Comparison of ENCODE assay signal across 21 cellular contexts in genomic region chr16:87108278-87108677, GRCh38.
DNase-seq lines count a peak whose midpoint lies in the region; ATAC-seq, FAIRE-seq and TF ChIP-seq lines count a peak whose summit lies in the region.
"Had no signal": no experiment of that assay in that cellular context is flagged by ENCODE, and none has a peak within 500 bp of the region (broad histone marks: within the 10 kb centered on the region; RNA-seq: fewer than 3 reads in every experiment).

No MANE protein-coding gene starts in this region.

- no peak overlapping the region for H3K27ac ChIP-seq in A549
- no peak overlapping the region for H3K27ac ChIP-seq in H9 (ENCODE audit: insufficient read length, low read depth, low read length)
- H3K27ac ChIP-seq in K562 (ENCODE audit: extremely low read depth, low read depth, low read length) = no peak overlapping the region
- no peak overlapping the region for H3K27ac ChIP-seq in mammary epithelial cell (ENCODE audit: insufficient read depth, low read depth, low read length)
- H3K27ac ChIP-seq: BLaER1 treated with 17β-estradiol and CSF1 and Interleukin-3, amounts not matched to agents 10 nM and 100 nM; C4-2B had no signal

- H4K5ac ChIP-seq in H9 (ENCODE audit: insufficient read length, low read depth, low read length) = no peak overlapping the region

- ATAC-seq in A549 (no peak), K562 (no peak)
- ATAC-seq: CD8-positive, alpha-beta T cell had no signal

- H2BK15ac ChIP-seq in H9 (ENCODE audit: low read depth, low read length) = no peak overlapping the region

- H2BK120ac ChIP-seq in H9 (ENCODE audit: low read depth, low read length, poor library complexity, severe bottlenecking) = no peak overlapping the region

- peak overlapping the region; percentile 5 for H2AK5ac ChIP-seq in H9 (ENCODE audit: insufficient read length, low read length)

- H2AFZ ChIP-seq in H9 (ENCODE audit: low read length) (no peak overlapping the region), K562 (ENCODE audit: low read depth, low read length) (no peak overlapping the region), mammary epithelial cell (ENCODE audit: low read depth, low read length) (no peak overlapping the region)

- peaks cover 0 to 2% (median 0%) of the 10 kb centered on the region in 3 experiments; a peak in 2 of 7 replicates for H3K36me3 Mint-ChIP-seq in H9 (ENCODE audit: insufficient read depth in 1 of 3, low read depth in 3 of 3)
- H3K36me3 Mint-ChIP-seq: CD8-positive, alpha-beta T cell had no signal

- TF ChIP-seq POLR2A in A549 (IDR thresholded peaks at IDR 0.05; ENCODE audit: low read length) (no peak), K562 (conservative IDR thresholded peaks at IDR 0.05) (no peak)

- WGBS in A549 (ENCODE audit: missing lambda C conversion rate) = 34% methylated on average over 4 of the region's 4 CpGs
- WGBS in H9 (ENCODE audit: extremely low coverage, insufficient read length, low lambda C conversion rate) = no CpG with 5 or more reads among the region's 4 CpGs
- 0% methylated on average over 4 of the region's 4 CpGs for WGBS in K562 (ENCODE audit: insufficient coverage, low coverage, missing lambda C conversion rate)
- WGBS in mammary epithelial cell (ENCODE audit: low coverage, missing lambda C conversion rate) = 42% methylated on average over 4 of the region's 4 CpGs

- intact Hi-C loops in K562 (cut with micrococcal nuclease) (no loop called here), mammary epithelial cell (cut with micrococcal nuclease) (no loop called here)

- TF ChIP-seq RAD21 in A549 (conservative IDR thresholded peaks at IDR 0.05 in 1 of 2, IDR thresholded peaks at IDR 0.05 in 1 of 2) (no peak), K562 (CRISPR knock-in tag; conservative IDR thresholded peaks at IDR 0.05 in 1 of 2, IDR thresholded peaks at IDR 0.05 in 1 of 2) (no peak)

- H3K23ac ChIP-seq in H9 (ENCODE audit: insufficient read length, low read depth, low read length) = no peak overlapping the region

- H3K9me1 ChIP-seq in K562 (ENCODE audit: control insufficient read depth, insufficient read depth, low read length) = no peaks in the 10 kb centered on the region

- CTCF ChIA-PET in A549 (lab: Yijun Ruan, JAX) (interaction anchor here (1.1 to 2.4 kb wide), 3 partner anchors 10 to 171 kb away, joined by 3 to 6 read pairs (median 5); no protein-coding TSS in a partner anchor), K562 (lab: Yijun Ruan, JAX; ENCODE audit: low intra/inter-chr PET ratio) (no interaction called here), mammary epithelial cell (lab: Charles Lee; ENCODE audit: low non-redundant PET) (no interaction called here)

- H3K56ac ChIP-seq in H9 (ENCODE audit: insufficient read length, low read depth, low read length) = no peak overlapping the region

- no peak for TF ChIP-seq CTCF in A549 (IDR thresholded peaks at IDR 0.05)
- TF ChIP-seq CTCF in H9 (conservative IDR thresholded peaks at IDR 0.05) = no peak
- no peak for TF ChIP-seq CTCF in K562 (IDR thresholded peaks at IDR 0.05 in 2 of 3, conservative IDR thresholded peaks at IDR 0.05 in 1 of 3; ENCODE audit: insufficient read depth in 2 of 3, low read depth in 1 of 3, low read length in 3 of 3)
- no peak for TF ChIP-seq CTCF in mammary epithelial cell (conservative IDR thresholded peaks at IDR 0.05 in 1 of 2, IDR thresholded peaks at IDR 0.05 in 1 of 2; ENCODE audit: extremely low read depth in 1 of 2, insufficient read depth in 1 of 2, low read depth in 1 of 2, low read length in 2 of 2)

- H4K91ac ChIP-seq in H9 (ENCODE audit: insufficient read length, low read depth, low read length) = no peak overlapping the region

- H2BK12ac ChIP-seq in H9 (ENCODE audit: insufficient read length, low read depth, low read length) = no peak overlapping the region

- no peak for TF ChIP-seq EP300 in A549 (IDR thresholded peaks at IDR 0.05)
- no peak for TF ChIP-seq EP300 in K562 (IDR thresholded peaks at IDR 0.05; ENCODE audit: low read length)

- no peak overlapping the region for H2BK5ac ChIP-seq in H9 (ENCODE audit: insufficient read length, low read length)

- no peak overlapping the region for H3K18ac ChIP-seq in H9 (ENCODE audit: insufficient read length, low read depth, low read length)

- H3K4ac ChIP-seq in H9 (ENCODE audit: low read depth, low read length) = no peak overlapping the region

- dilution Hi-C loops in mammary epithelial cell (cut with HindIII; ENCODE audit: low sequenced_read_pairs) = no loop called here

- no peak overlapping the region for H3K4me3 Mint-ChIP-seq in H9
- H3K4me3 Mint-ChIP-seq: B cell; CD4-positive, alpha-beta T cell; CD8-positive, alpha-beta T cell had no signal

- H3K27me3 Mint-ChIP-seq in H9 (ENCODE audit: low read depth) = no peaks in the 10 kb centered on the region; the same call in none of the 2 replicates

- no peak overlapping the region for H4K8ac ChIP-seq in H9 (replicated peaks; ENCODE audit: insufficient read length, low read depth, low read length)

- H3K27me3 ChIP-seq in H9 (ENCODE audit: insufficient read depth, low read length) (no peaks in the 10 kb centered on the region), K562 (ENCODE audit: control insufficient read depth in 2 of 2, insufficient read depth in 2 of 2, low read length in 2 of 2) (peaks cover 2 to 10% of the 10 kb centered on the region in 2 experiments; a peak in 2 of 5 replicates), mammary epithelial cell (ENCODE audit: insufficient read depth, low read length) (peaks cover 5% of the 10 kb centered on the region)
- H3K27me3 ChIP-seq: BLaER1 treated with 17β-estradiol and CSF1 and Interleukin-3, amounts not matched to agents 10 nM and 100 nM had no signal

- H3K14ac ChIP-seq in H9 (ENCODE audit: insufficient read depth, low read length) = no peak overlapping the region

- H3K36me3 ChIP-seq in K562 (ENCODE audit: control insufficient read depth, insufficient read depth, low read length) = no peaks in the 10 kb centered on the region
- no peaks in the 10 kb centered on the region for H3K36me3 ChIP-seq in mammary epithelial cell (ENCODE audit: insufficient read depth, low read length)
- H3K36me3 ChIP-seq: BLaER1 treated with 17β-estradiol and CSF1 and Interleukin-3, amounts not matched to agents 10 nM and 100 nM had no signal

- H3K79me1 ChIP-seq in H9 (ENCODE audit: insufficient read depth, low read depth, low read length, poor library complexity, severe bottlenecking) = no peaks in the 10 kb centered on the region

- H3K23me2 ChIP-seq in H9 (ENCODE audit: insufficient read length, low read depth, low read length, poor library complexity, severe bottlenecking) = no peaks in the 10 kb centered on the region

- H4K20me1 ChIP-seq in H9 (ENCODE audit: control insufficient read depth, insufficient read depth, insufficient read length) (no peaks in the 10 kb centered on the region), K562 (replicated peaks; ENCODE audit: control insufficient read depth, insufficient read depth, low read length) (no peaks in the 10 kb centered on the region), mammary epithelial cell (ENCODE audit: insufficient read depth, low read length) (no peaks in the 10 kb centered on the region)
- H4K20me1 ChIP-seq: BLaER1 treated with 17β-estradiol and CSF1 and Interleukin-3, amounts not matched to agents 10 nM and 100 nM had no signal

- peaks cover 19 to 21% of the 10 kb centered on the region in 2 experiments for H3K4me1 Mint-ChIP-seq in H9
- H3K4me1 Mint-ChIP-seq: B cell had no signal

- no peak overlapping the region for H2BK20ac ChIP-seq in H9 (ENCODE audit: low read depth, low read length, poor library complexity, severe bottlenecking)

- peaks cover 4% of the 10 kb centered on the region; the same call in 1 of the 3 replicates for H3K4me1 ChIP-seq in A549
- H3K4me1 ChIP-seq in H9 (ENCODE audit: insufficient read depth, low read length) = peaks cover 3% of the 10 kb centered on the region; the same call in 1 of the 2 replicates
- no peaks in the 10 kb centered on the region for H3K4me1 ChIP-seq in K562 (replicated peaks in 1 of 2; ENCODE audit: control insufficient read depth in 2 of 2, insufficient read depth in 2 of 2, low read length in 2 of 2)
- no peaks in the 10 kb centered on the region for H3K4me1 ChIP-seq in mammary epithelial cell (ENCODE audit: insufficient read depth, low read length)
- H3K4me1 ChIP-seq: BLaER1 treated with 17β-estradiol and CSF1 and Interleukin-3, amounts not matched to agents 10 nM and 100 nM; Caco-2 had no signal

- FAIRE-seq in A549 (lab: Jason Lieb, UNC) = no peak
- FAIRE-seq in K562 (lab: Jason Lieb, UNC) = no peak
- FAIRE-seq: A204.1, D721Med, G401.6, GM12891 had no signal

- in situ Hi-C loops in K562 (cut with MboI) = no loop called here
- in situ Hi-C loops in mammary epithelial cell (cut with MboI; ENCODE audit: low sequenced_read_pairs in 2 of 2) = no loop called here

- DNase-seq in A549 (ENCODE audit: low read depth in 1 of 2, low spot score in 1 of 2) = no peak
- no peak for DNase-seq in H9
- DNase-seq in K562 (ENCODE audit: extremely low read depth in 1 of 4, low spot score in 3 of 4) = no peak
- no peak for DNase-seq in NCI-H524 treated with DMSO at 0.1 percent for 48 hours (lab: John Stamatoyannopoulos, UW)
- no peak for DNase-seq in mammary epithelial cell
- no peak for DNase-seq in NOMO-1 (lab: John Stamatoyannopoulos, UW; ENCODE audit: unreplicated experiment in 2 of 2)
- DNase-seq: 8988T; AML-193; Caco-2; Calu3; CD4-positive, alpha-beta T cell; CD8-positive, alpha-beta T cell; DMS79 treated with DMSO at 0.1 percent for 48 hours; GF-D8 had no signal

- BruUV-seq in K562 (replicated peaks; lab: Mats Ljungman, UMichigan) (no TSS peak), mammary epithelial cell (replicated peaks; lab: Mats Ljungman, UMichigan) (no TSS peak)

- H3K4me3 ChIP-seq in A549 (no peak overlapping the region), K562 (no peak overlapping the region), mammary epithelial cell (replicated peaks in 1 of 3; ENCODE audit: insufficient read depth in 1 of 3, low read depth in 2 of 3, low read length in 3 of 3) (no peak overlapping the region)
- H3K4me3 ChIP-seq: BLaER1 treated with 17β-estradiol and CSF1 and Interleukin-3, amounts not matched to agents 10 nM and 100 nM had no signal

- H3K9me3 Mint-ChIP-seq in H9 = peaks cover 0 to 9% of the 10 kb centered on the region in 2 experiments; a peak in 3 of 5 replicates
- H3K9me3 Mint-ChIP-seq: CD4-positive, alpha-beta T cell; CD8-positive, alpha-beta T cell had no signal

- H3K79me2 ChIP-seq in H9 (ENCODE audit: insufficient read depth, low read length) = no peaks in the 10 kb centered on the region
- H3K79me2 ChIP-seq in K562 (ENCODE audit: control insufficient read depth, insufficient read depth, low read length) = no peaks in the 10 kb centered on the region
- no peaks in the 10 kb centered on the region for H3K79me2 ChIP-seq in mammary epithelial cell (ENCODE audit: insufficient read depth, low read length)

- no peak overlapping the region for H3T11ph ChIP-seq in H9 (ENCODE audit: low read length)

- POLR2A ChIA-PET in A549 (lab: Yijun Ruan, JAX) (no interaction called here), K562 (lab: Yijun Ruan, JAX) (interaction anchor here (1.2 kb wide), 1 partner anchor 9 kb away, joined by 4 read pairs; no protein-coding TSS in a partner anchor)

- H3K9ac ChIP-seq in H9 (ENCODE audit: extremely low read depth, insufficient read length, low read length) (no peak overlapping the region), K562 (ENCODE audit: insufficient read depth in 1 of 2, low read depth in 2 of 2, low read length in 2 of 2) (no peak overlapping the region), mammary epithelial cell (ENCODE audit: insufficient read depth, low read length) (no peak overlapping the region)
- H3K9ac ChIP-seq: BLaER1 treated with 17β-estradiol and CSF1 and Interleukin-3, amounts not matched to agents 10 nM and 100 nM had no signal

- H3K9me3 ChIP-seq in A549 (no peaks in the 10 kb centered on the region), H9 (ENCODE audit: control insufficient read depth, low read depth, low read length) (no peaks in the 10 kb centered on the region), K562 (replicated peaks; ENCODE audit: control insufficient read depth, insufficient read depth, low read depth, low read length) (no peaks in the 10 kb centered on the region), mammary epithelial cell (replicated peaks; ENCODE audit: insufficient read depth, low read length) (no peaks in the 10 kb centered on the region)

- no peak overlapping the region for H3K4me2 ChIP-seq in A549
- H3K4me2 ChIP-seq in H9 (ENCODE audit: insufficient read depth, insufficient read length, low read length) = no peak overlapping the region
- no peak overlapping the region for H3K4me2 ChIP-seq in K562 (ENCODE audit: insufficient read depth, low read length)
- no peak overlapping the region for H3K4me2 ChIP-seq in mammary epithelial cell (ENCODE audit: insufficient read depth, low read depth, low read length)
- H3K4me2 ChIP-seq: BLaER1 treated with 17β-estradiol and CSF1 and Interleukin-3, amounts not matched to agents 10 nM and 100 nM had no signal

- H3K27ac Mint-ChIP-seq in H9 = no peak overlapping the region
- H3K27ac Mint-ChIP-seq: B cell; CD4-positive, alpha-beta T cell; CD8-positive, alpha-beta T cell had no signal

Comparison
In these comparisons a context has a peak if more than half of its experiments do, and no peak if none do; other contexts are left out.
1. Of the 35 proteins assayed by ChIP-seq in both K562 and A549: peak only in K562: none; only in A549: MAFK; in both: none; in neither: 34.